ENCODE assay signal across 8 cellular contexts in genomic region chr19:36215276-36216171, GRCh38. TPM values are rescaled to one million over a fixed set of nuclear protein-coding genes. Genes with fewer than 3 reads are reported as not detected.
DNase-seq lines count a peak whose midpoint lies in the region; ATAC-seq and TF ChIP-seq lines count a peak whose summit lies in the region.

No MANE protein-coding gene starts in this region.

- CTCF ChIA-PET in Calu3 (lab: Charles Lee) (interaction anchor here (1.2 kb wide), 1 partner anchor 88 kb away, joined by 4 read pairs; no protein-coding TSS in a partner anchor), HEK293T (lab: Yijun Ruan, JAX) (interaction anchor here (0.6 kb wide), 1 partner anchor 23 kb away, joined by 3 read pairs; no protein-coding TSS in a partner anchor)

- peaks cover 63% of the 10 kb centered on the region for H3K79me2 ChIP-seq in neural progenitor cell (ENCODE audit: low read depth)

- H3K36me3 ChIP-seq in SJSA1 (peaks cover 23% of the 10 kb centered on the region), neural progenitor cell (peaks cover 11% of the 10 kb centered on the region)

- peak overlapping the region; percentile 37 for H2AFZ ChIP-seq in neural progenitor cell (replicated peaks)

- H3K4me3 Mint-ChIP-seq in Calu3 (ENCODE audit: low read depth, unreplicated experiment), result no peak overlapping the region
- no peak overlapping the region for H3K4me3 Mint-ChIP-seq in neural progenitor cell

- ATAC-seq in GM21390 (IDR thresholded peaks at IDR 0.05; ENCODE audit: unreplicated experiment) (no peak), GM18502 (IDR thresholded peaks at IDR 0.05; ENCODE audit: poor library complexity, unreplicated experiment) (no peak)

- peak overlapping the region; percentile 87 for H3K4me2 ChIP-seq in neural progenitor cell

- H3K4me1 ChIP-seq in SJSA1 (replicated peaks) (peaks cover 9% of the 10 kb centered on the region), neural progenitor cell (no peaks in the 10 kb centered on the region)

- H3K9me3 Mint-ChIP-seq in Calu3 (ENCODE audit: low read depth, unreplicated experiment) (peaks cover 10% of the 10 kb centered on the region), neural progenitor cell (peaks cover 31% of the 10 kb centered on the region)

- no peak for TF ChIP-seq CTCF in Calu3 (IDR thresholded peaks at IDR 0.05; ENCODE audit: unreplicated experiment)
- no peak for TF ChIP-seq CTCF in epithelial cell of esophagus (IDR thresholded peaks at IDR 0.05; ENCODE audit: insufficient read depth, low read depth, low read length, missing control alignments)
- TF ChIP-seq CTCF in neural progenitor cell (IDR thresholded peaks at IDR 0.05), result no peak

- H4K20me1 ChIP-seq in neural progenitor cell (ENCODE audit: low read depth), result peaks cover 30% of the 10 kb centered on the region

- BruUV-seq in Calu3 (replicated peaks; lab: Mats Ljungman, UMichigan), result TSS peak; percentile 84

- H3K9me3 ChIP-seq in SJSA1 (replicated peaks), result no peaks in the 10 kb centered on the region
- H3K9me3 ChIP-seq in neural progenitor cell (ENCODE audit: low read depth), result no peaks in the 10 kb centered on the region

- DNase-seq in Calu3 (no peak), HEK293T (ENCODE audit: extremely low spot score) (no peak), SJSA1 (ENCODE audit: low read depth in 1 of 2, low spot score in 2 of 2) (peak in 1 of 2 experiments; percentile 44), epithelial cell of esophagus (ENCODE audit: low read depth) (peak; percentile 22), neural progenitor cell (ENCODE audit: low spot score) (peak; percentile 39), LoVo (ENCODE audit: low spot score) (no peak)

- H3K27ac Mint-ChIP-seq in Calu3 (ENCODE audit: unreplicated experiment) (no peak overlapping the region), neural progenitor cell (peak overlapping the region; percentile 87)

- H3K27ac ChIP-seq in SJSA1 (peak overlapping the region; percentile 84), neural progenitor cell (peak overlapping the region; percentile 96)

- H3F3A ChIP-seq in neural progenitor cell (ENCODE audit: low read depth), result peaks cover 18% of the 10 kb centered on the region

- POLR2A ChIA-PET in HEK293T (lab: Yijun Ruan, JAX), result interaction anchor here (0.9 to 1.9 kb wide), 9 partner anchors 8 to 1252 kb away, joined by 3 to 12 read pairs (median 4); partner anchors contain the start of genes CAPNS1, POLR2I, TBCB and ZNF345

- H3K4me3 ChIP-seq in SJSA1 (peak overlapping the region; percentile 58), epithelial cell of esophagus (ENCODE audit: low read length) (peak overlapping the region; percentile 89), neural progenitor cell (peak overlapping the region; percentile 84)

- H3K27me3 Mint-ChIP-seq in Calu3 (ENCODE audit: unreplicated experiment), result no peaks in the 10 kb centered on the region
- peaks cover 3% of the 10 kb centered on the region for H3K27me3 Mint-ChIP-seq in neural progenitor cell (ENCODE audit: insufficient read depth, low read depth)

- intact Hi-C loops in Calu3 (cut with micrococcal nuclease; ENCODE audit: unreplicated experiment), result loop anchor here (5.0 kb wide), 1 partner anchor 472 kb away; the partner anchor contains the start of gene ZNF567

- H3K27me3 ChIP-seq in SJSA1 (replicated peaks), result no peaks in the 10 kb centered on the region
- no peaks in the 10 kb centered on the region for H3K27me3 ChIP-seq in neural progenitor cell

- no peaks in the 10 kb centered on the region for H3K4me1 Mint-ChIP-seq in Calu3 (ENCODE audit: low read depth, unreplicated experiment)
- peaks cover 5% of the 10 kb centered on the region for H3K4me1 Mint-ChIP-seq in neural progenitor cell

- H3K36me3 Mint-ChIP-seq in Calu3 (ENCODE audit: insufficient read depth, unreplicated experiment) (peaks cover 39% of the 10 kb centered on the region), neural progenitor cell (peaks cover 28% of the 10 kb centered on the region)

- peak overlapping the region; percentile 97 for H3K9ac ChIP-seq in neural progenitor cell

TF ChIP-seq in HEK293T, 16 proteins besides CTCF, POLR2A, EP300 and RAD21:
- peak; percentile 54; the same call in 1 of the 2 replicates for TF ChIP-seq NFRKB (IDR thresholded peaks at IDR 0.05)
- peak; percentile 36; the same call in 1 of the 2 replicates for TF ChIP-seq L3MBTL2 (conservative IDR thresholded peaks at IDR 0.05)
- TF ChIP-seq TARDBP (IDR thresholded peaks at IDR 0.05), result no peak

RNA-seq across cellular contexts. Expression of gene ZNF146, which starts 0.6 kb away (rescaled TPM):
- total RNA-seq in Calu3 (2022) (112 and 123 TPM in 2 replicates), neural progenitor cell (ENCODE audit: low replicate concordance) (167 and 282 TPM in 2 replicates)
- 125 and 135 TPM in 2 replicates for total RNA-seq in SJSA1 (2014; rRNA removed; shearing (Covaris generic))

RNA-seq across cellular contexts. Expression of gene ZNF565, which starts 1.1 kb away (rescaled TPM):
- total RNA-seq in Calu3 (2022) (6.3 and 6.7 TPM in 2 replicates), neural progenitor cell (ENCODE audit: low replicate concordance) (3.1 and 6.2 TPM in 2 replicates)
- total RNA-seq in SJSA1 (2014; rRNA removed; shearing (Covaris generic)), result 2.4 and 17.9 TPM in 2 replicates

Comparison
In these comparisons a context has a peak if more than half of its experiments do, and no peak if none do; other contexts are left out.
1. DNase-seq: peak in epithelial cell of esophagus (single experiment) and neural progenitor cell (single experiment); none in Calu3 (single experiment), HEK293T (single experiment) and LoVo (single experiment).
2. Peak in every context shown above with its lines, with median percentiles within 50 percentile points of each other: H3K4me3 ChIP-seq.